ENCODE assay signal across 1 cellular context in the genomic region with DNA sequence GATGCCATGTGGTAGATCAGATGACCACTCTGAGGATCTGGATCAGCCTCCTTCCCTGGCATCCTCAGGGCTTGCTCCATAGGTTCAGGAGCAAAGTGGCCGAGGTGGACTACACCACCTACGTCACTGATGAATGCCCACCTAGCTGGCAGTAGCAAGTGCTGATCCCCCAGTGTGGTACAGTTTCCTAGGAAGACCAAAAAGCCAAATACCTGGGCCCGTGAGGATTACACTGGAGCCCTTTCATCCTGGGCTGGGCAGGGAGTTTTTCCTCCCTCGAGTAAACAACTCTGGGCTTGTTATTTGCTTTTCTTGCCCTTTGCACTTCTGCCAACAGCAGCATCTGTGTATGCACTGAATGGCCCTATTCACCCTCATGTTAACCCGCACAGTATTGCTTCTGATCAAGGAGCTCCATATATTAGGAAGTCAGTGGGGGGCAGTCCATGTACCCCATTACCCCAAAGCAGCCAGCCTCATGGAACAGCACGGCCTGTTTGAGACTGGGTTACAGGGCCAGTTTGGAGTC.
A peak's percentile ranks its signal among the peaks of the same experiment; 100 is the strongest.
TF ChIP-seq lines count a peak whose summit lies in the region.

No MANE protein-coding gene starts in this region.

TF ChIP-seq in HepG2, 621 proteins besides CTCF, POLR2A, EP300 and RAD21 (continued from another document and continues in another):
- TF ChIP-seq, protein P1, sequence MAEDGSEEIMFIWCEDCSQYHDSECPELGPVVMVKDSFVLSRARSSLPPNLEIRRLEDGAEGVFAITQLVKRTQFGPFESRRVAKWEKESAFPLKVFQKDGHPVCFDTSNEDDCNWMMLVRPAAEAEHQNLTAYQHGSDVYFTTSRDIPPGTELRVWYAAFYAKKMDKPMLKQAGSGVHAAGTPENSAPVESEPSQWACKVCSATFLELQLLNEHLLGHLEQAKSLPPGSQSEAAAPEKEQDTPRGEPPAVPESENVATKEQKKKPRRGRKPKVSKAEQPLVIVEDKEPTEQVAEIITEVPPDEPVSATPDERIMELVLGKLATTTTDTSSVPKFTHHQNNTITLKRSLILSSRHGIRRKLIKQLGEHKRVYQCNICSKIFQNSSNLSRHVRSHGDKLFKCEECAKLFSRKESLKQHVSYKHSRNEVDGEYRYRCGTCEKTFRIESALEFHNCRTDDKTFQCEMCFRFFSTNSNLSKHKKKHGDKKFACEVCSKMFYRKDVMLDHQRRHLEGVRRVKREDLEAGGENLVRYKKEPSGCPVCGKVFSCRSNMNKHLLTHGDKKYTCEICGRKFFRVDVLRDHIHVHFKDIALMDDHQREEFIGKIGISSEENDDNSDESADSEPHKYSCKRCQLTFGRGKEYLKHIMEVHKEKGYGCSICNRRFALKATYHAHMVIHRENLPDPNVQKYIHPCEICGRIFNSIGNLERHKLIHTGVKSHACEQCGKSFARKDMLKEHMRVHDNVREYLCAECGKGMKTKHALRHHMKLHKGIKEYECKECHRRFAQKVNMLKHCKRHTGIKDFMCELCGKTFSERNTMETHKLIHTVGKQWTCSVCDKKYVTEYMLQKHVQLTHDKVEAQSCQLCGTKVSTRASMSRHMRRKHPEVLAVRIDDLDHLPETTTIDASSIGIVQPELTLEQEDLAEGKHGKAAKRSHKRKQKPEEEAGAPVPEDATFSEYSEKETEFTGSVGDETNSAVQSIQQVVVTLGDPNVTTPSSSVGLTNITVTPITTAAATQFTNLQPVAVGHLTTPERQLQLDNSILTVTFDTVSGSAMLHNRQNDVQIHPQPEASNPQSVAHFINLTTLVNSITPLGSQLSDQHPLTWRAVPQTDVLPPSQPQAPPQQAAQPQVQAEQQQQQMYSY (CRISPR knock-in tag; IDR thresholded peaks at IDR 0.05) = no peak
- TF ChIP-seq ZNF264 (CRISPR knock-in tag; IDR thresholded peaks at IDR 0.05) (0 out of 2 replicates have a peak, but pooled peaks have one; percentile 25), ZBTB21 (CRISPR knock-in tag; IDR thresholded peaks at IDR 0.05) (no peak; the same call in 1 of the 2 replicates), SIX1 (CRISPR knock-in tag; IDR thresholded peaks at IDR 0.05; ENCODE audit: borderline replicate concordance) (peak; percentile 76; the same call in 1 of the 2 replicates), YEATS2 (CRISPR knock-in tag; IDR thresholded peaks at IDR 0.05; ENCODE audit: borderline replicate concordance) (peak; percentile 81; the same call in 1 of the 2 replicates), EEA1 (CRISPR knock-in tag; IDR thresholded peaks at IDR 0.05; ENCODE audit: borderline replicate concordance) (no peak), RFXANK (CRISPR knock-in tag; IDR thresholded peaks at IDR 0.05) (peak; percentile 69; the same call in 1 of the 2 replicates), CCAR2 (optimal IDR thresholded peaks at IDR 0.05; ENCODE audit: low read depth, low read length) (no peak), ZIK1 (CRISPR knock-in tag; IDR thresholded peaks at IDR 0.05; ENCODE audit: borderline replicate concordance, low read depth) (no peak), BORCS8-MEF2B (CRISPR knock-in tag; IDR thresholded peaks at IDR 0.05) (no peak), ZNF121 (CRISPR knock-in tag; IDR thresholded peaks at IDR 0.05) (peak; percentile 60; the same call in 1 of the 2 replicates), FOXM1 (CRISPR knock-in tag; IDR thresholded peaks at IDR 0.05) (no peak), ZNF776 (CRISPR knock-in tag; IDR thresholded peaks at IDR 0.05) (0 out of 2 replicates have a peak, but pooled peaks have one; percentile 10), ZNF703 (CRISPR knock-in tag; IDR thresholded peaks at IDR 0.05; ENCODE audit: borderline replicate concordance) (no peak), ZNF577 (CRISPR knock-in tag; IDR thresholded peaks at IDR 0.05; ENCODE audit: borderline replicate concordance, low read depth) (no peak), ZNF816 (CRISPR knock-in tag; IDR thresholded peaks at IDR 0.05; ENCODE audit: borderline replicate concordance) (0 out of 2 replicates have a peak, but pooled peaks have one; percentile 34), TAF1 (CRISPR knock-in tag; IDR thresholded peaks at IDR 0.05) (peak; percentile 51), EHMT2 (IDR thresholded peaks at IDR 0.05; ENCODE audit: borderline replicate concordance, low read depth, low read length) (no peak), RELA (CRISPR knock-in tag; IDR thresholded peaks at IDR 0.05) (peak; percentile 86), CHCHD3 (CRISPR knock-in tag; IDR thresholded peaks at IDR 0.05) (no peak), ELF4 (CRISPR knock-in tag; IDR thresholded peaks at IDR 0.05; ENCODE audit: borderline replicate concordance) (no peak), ZSCAN21 (CRISPR knock-in tag; IDR thresholded peaks at IDR 0.05; ENCODE audit: borderline replicate concordance) (peak; percentile 37; the same call in 1 of the 2 replicates), HCFC1 (IDR thresholded peaks at IDR 0.05; ENCODE audit: low read depth, low read length) (no peak), SIN3B (IDR thresholded peaks at IDR 0.05; ENCODE audit: low read length) (no peak), MTF1 (CRISPR knock-in tag; IDR thresholded peaks at IDR 0.05) (no peak), AKAP8 (CRISPR knock-in tag; IDR thresholded peaks at IDR 0.05) (no peak), HIVEP1 (CRISPR knock-in tag; IDR thresholded peaks at IDR 0.05) (peak; percentile 74), ZNF138 (CRISPR knock-in tag; IDR thresholded peaks at IDR 0.05; ENCODE audit: low read depth) (no peak), ZNF629 (CRISPR knock-in tag; conservative IDR thresholded peaks at IDR 0.05) (peak; percentile 12; the same call in 1 of the 2 replicates), NBN (conservative IDR thresholded peaks at IDR 0.05) (no peak), ZNF788 (CRISPR knock-in tag; IDR thresholded peaks at IDR 0.05; ENCODE audit: borderline replicate concordance) (peak; percentile 63; the same call in 1 of the 2 replicates), BRCA1 (CRISPR knock-in tag; IDR thresholded peaks at IDR 0.05) (no peak), MED8 (CRISPR knock-in tag; IDR thresholded peaks at IDR 0.05; ENCODE audit: insufficient replicate concordance) (peak; percentile 65)
- TF ChIP-seq, protein P2, sequence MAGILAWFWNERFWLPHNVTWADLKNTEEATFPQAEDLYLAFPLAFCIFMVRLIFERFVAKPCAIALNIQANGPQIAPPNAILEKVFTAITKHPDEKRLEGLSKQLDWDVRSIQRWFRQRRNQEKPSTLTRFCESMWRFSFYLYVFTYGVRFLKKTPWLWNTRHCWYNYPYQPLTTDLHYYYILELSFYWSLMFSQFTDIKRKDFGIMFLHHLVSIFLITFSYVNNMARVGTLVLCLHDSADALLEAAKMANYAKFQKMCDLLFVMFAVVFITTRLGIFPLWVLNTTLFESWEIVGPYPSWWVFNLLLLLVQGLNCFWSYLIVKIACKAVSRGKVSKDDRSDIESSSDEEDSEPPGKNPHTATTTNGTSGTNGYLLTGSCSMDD (CRISPR knock-in tag; IDR thresholded peaks at IDR 0.05) = no peak
- TF ChIP-seq, protein P3, sequence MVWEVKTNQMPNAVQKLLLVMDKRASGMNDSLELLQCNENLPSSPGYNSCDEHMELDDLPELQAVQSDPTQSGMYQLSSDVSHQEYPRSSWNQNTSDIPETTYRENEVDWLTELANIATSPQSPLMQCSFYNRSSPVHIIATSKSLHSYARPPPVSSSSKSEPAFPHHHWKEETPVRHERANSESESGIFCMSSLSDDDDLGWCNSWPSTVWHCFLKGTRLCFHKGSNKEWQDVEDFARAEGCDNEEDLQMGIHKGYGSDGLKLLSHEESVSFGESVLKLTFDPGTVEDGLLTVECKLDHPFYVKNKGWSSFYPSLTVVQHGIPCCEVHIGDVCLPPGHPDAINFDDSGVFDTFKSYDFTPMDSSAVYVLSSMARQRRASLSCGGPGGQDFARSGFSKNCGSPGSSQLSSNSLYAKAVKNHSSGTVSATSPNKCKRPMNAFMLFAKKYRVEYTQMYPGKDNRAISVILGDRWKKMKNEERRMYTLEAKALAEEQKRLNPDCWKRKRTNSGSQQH (CRISPR knock-in tag; IDR thresholded peaks at IDR 0.05; ENCODE audit: low read depth) = peak; percentile 73
- TF ChIP-seq, protein P4, sequence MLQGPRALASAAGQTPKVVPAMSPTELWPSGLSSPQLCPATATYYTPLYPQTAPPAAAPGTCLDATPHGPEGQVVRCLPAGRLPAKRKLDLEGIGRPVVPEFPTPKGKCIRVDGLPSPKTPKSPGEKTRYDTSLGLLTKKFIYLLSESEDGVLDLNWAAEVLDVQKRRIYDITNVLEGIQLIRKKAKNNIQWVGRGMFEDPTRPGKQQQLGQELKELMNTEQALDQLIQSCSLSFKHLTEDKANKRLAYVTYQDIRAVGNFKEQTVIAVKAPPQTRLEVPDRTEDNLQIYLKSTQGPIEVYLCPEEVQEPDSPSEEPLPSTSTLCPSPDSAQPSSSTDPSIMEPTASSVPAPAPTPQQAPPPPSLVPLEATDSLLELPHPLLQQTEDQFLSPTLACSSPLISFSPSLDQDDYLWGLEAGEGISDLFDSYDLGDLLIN (CRISPR knock-in tag; IDR thresholded peaks at IDR 0.05; ENCODE audit: borderline replicate concordance) = no peak
- TF ChIP-seq, protein P5, sequence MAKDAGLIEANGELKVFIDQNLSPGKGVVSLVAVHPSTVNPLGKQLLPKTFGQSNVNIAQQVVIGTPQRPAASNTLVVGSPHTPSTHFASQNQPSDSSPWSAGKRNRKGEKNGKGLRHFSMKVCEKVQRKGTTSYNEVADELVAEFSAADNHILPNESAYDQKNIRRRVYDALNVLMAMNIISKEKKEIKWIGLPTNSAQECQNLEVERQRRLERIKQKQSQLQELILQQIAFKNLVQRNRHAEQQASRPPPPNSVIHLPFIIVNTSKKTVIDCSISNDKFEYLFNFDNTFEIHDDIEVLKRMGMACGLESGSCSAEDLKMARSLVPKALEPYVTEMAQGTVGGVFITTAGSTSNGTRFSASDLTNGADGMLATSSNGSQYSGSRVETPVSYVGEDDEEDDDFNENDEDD (CRISPR knock-in tag; IDR thresholded peaks at IDR 0.05; ENCODE audit: borderline replicate concordance) = no peak; the same call in 1 of the 2 replicates
- TF ChIP-seq, protein P6, sequence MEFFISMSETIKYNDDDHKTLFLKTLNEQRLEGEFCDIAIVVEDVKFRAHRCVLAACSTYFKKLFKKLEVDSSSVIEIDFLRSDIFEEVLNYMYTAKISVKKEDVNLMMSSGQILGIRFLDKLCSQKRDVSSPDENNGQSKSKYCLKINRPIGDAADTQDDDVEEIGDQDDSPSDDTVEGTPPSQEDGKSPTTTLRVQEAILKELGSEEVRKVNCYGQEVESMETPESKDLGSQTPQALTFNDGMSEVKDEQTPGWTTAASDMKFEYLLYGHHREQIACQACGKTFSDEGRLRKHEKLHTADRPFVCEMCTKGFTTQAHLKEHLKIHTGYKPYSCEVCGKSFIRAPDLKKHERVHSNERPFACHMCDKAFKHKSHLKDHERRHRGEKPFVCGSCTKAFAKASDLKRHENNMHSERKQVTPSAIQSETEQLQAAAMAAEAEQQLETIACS (CRISPR knock-in tag; IDR thresholded peaks at IDR 0.05) = no peak
- TF ChIP-seq, protein P7, sequence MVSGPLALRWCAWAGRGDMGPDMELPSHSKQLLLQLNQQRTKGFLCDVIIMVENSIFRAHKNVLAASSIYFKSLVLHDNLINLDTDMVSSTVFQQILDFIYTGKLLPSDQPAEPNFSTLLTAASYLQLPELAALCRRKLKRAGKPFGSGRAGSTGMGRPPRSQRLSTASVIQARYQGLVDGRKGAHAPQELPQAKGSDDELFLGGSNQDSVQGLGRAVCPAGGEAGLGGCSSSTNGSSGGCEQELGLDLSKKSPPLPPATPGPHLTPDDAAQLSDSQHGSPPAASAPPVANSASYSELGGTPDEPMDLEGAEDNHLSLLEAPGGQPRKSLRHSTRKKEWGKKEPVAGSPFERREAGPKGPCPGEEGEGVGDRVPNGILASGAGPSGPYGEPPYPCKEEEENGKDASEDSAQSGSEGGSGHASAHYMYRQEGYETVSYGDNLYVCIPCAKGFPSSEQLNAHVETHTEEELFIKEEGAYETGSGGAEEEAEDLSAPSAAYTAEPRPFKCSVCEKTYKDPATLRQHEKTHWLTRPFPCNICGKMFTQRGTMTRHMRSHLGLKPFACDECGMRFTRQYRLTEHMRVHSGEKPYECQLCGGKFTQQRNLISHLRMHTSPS (CRISPR knock-in tag; IDR thresholded peaks at IDR 0.05; ENCODE audit: low read depth) = peak; percentile 96
- TF ChIP-seq, protein P8, sequence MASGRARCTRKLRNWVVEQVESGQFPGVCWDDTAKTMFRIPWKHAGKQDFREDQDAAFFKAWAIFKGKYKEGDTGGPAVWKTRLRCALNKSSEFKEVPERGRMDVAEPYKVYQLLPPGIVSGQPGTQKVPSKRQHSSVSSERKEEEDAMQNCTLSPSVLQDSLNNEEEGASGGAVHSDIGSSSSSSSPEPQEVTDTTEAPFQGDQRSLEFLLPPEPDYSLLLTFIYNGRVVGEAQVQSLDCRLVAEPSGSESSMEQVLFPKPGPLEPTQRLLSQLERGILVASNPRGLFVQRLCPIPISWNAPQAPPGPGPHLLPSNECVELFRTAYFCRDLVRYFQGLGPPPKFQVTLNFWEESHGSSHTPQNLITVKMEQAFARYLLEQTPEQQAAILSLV (CRISPR knock-in tag; IDR thresholded peaks at IDR 0.05; ENCODE audit: borderline replicate concordance) = no peak
- TF ChIP-seq, protein P9, sequence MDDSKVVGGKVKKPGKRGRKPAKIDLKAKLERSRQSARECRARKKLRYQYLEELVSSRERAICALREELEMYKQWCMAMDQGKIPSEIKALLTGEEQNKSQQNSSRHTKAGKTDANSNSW (CRISPR knock-in tag; IDR thresholded peaks at IDR 0.05; ENCODE audit: borderline replicate concordance) = no peak
- TF ChIP-seq, protein P10, sequence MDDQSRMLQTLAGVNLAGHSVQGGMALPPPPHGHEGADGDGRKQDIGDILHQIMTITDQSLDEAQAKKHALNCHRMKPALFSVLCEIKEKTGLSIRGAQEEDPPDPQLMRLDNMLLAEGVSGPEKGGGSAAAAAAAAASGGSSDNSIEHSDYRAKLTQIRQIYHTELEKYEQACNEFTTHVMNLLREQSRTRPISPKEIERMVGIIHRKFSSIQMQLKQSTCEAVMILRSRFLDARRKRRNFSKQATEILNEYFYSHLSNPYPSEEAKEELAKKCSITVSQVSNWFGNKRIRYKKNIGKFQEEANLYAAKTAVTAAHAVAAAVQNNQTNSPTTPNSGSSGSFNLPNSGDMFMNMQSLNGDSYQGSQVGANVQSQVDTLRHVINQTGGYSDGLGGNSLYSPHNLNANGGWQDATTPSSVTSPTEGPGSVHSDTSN (CRISPR knock-in tag; IDR thresholded peaks at IDR 0.05; ENCODE audit: borderline replicate concordance) = no peak
- TF ChIP-seq, protein P11, sequence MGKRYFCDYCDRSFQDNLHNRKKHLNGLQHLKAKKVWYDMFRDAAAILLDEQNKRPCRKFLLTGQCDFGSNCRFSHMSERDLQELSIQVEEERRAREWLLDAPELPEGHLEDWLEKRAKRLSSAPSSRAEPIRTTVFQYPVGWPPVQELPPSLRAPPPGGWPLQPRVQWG (CRISPR knock-in tag; IDR thresholded peaks at IDR 0.05; ENCODE audit: borderline replicate concordance, low read depth) = no peak
- TF ChIP-seq, protein P12, sequence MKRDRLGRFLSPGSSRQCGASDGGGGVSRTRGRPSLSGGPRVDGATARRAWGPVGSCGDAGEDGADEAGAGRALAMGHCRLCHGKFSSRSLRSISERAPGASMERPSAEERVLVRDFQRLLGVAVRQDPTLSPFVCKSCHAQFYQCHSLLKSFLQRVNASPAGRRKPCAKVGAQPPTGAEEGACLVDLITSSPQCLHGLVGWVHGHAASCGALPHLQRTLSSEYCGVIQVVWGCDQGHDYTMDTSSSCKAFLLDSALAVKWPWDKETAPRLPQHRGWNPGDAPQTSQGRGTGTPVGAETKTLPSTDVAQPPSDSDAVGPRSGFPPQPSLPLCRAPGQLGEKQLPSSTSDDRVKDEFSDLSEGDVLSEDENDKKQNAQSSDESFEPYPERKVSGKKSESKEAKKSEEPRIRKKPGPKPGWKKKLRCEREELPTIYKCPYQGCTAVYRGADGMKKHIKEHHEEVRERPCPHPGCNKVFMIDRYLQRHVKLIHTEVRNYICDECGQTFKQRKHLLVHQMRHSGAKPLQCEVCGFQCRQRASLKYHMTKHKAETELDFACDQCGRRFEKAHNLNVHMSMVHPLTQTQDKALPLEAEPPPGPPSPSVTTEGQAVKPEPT (CRISPR knock-in tag; IDR thresholded peaks at IDR 0.05; ENCODE audit: low read depth) = no peak
